Comparison of ENCODE assay signal across 8 cellular contexts in genomic region chr6:79947191-79948173, GRCh38. TPM values are rescaled to one million over a fixed set of nuclear protein-coding genes. Genes with fewer than 3 reads are reported as not detected.
A peak's percentile ranks its signal among the peaks of the same experiment; 100 is the strongest.
DNase-seq lines count a peak whose midpoint lies in the region; TF ChIP-seq lines count a peak whose summit lies in the region.

ELOVL4 (minus strand) TSS chr6:79947553; CDS start chr6:79947279, 274 bp downstream.

- no peaks in the 10 kb centered on the region for H3K9me3 Mint-ChIP-seq in H9

- no peak for TF ChIP-seq POLR2A in spleen (IDR thresholded peaks at IDR 0.05)

- H2BK120ac ChIP-seq in H9 (ENCODE audit: low read depth, low read length, poor library complexity, severe bottlenecking): no peak within 1 kb of the TSS

- peaks cover 5% of the 10 kb centered on the region for H3K79me2 ChIP-seq in H9 (ENCODE audit: insufficient read depth, low read length)

- H3K27me3 ChIP-seq in H9 (ENCODE audit: insufficient read depth, low read length): no peaks in the 10 kb centered on the region
- no peaks in the 10 kb centered on the region for H3K27me3 ChIP-seq in WERI-Rb-1 (ENCODE audit: insufficient read depth, low read depth, severe bottlenecking)
- H3K27me3 ChIP-seq in spleen (replicated peaks in 1 of 7): peaks cover 0 to 75% (median 46%) of the 10 kb centered on the region in 7 donors

- H3K36me3 Mint-ChIP-seq in H9 (ENCODE audit: insufficient read depth in 1 of 3, low read depth in 3 of 3): no peaks in the 10 kb centered on the region; a peak in 1 of 7 replicates

- H3K4me3 Mint-ChIP-seq in H9: peak within 1 kb of the TSS; percentile 81 to 93

- no peaks in the 10 kb centered on the region for H4K20me1 ChIP-seq in H9 (ENCODE audit: control insufficient read depth, insufficient read depth, insufficient read length)

- H3K9me3 ChIP-seq in H9 (ENCODE audit: control insufficient read depth, low read depth, low read length): no peaks in the 10 kb centered on the region
- H3K9me3 ChIP-seq in WERI-Rb-1 (ENCODE audit: severe bottlenecking): no peaks in the 10 kb centered on the region
- no peaks in the 10 kb centered on the region for H3K9me3 ChIP-seq in spleen

- no peak within 1 kb of the TSS for H3K27ac ChIP-seq in H9 (ENCODE audit: insufficient read length, low read depth, low read length)
- peak within 1 kb of the TSS; percentile 72 for H3K27ac ChIP-seq in WERI-Rb-1
- peak within 1 kb of the TSS in 2 of 8 donors; percentile 12 to 21 for H3K27ac ChIP-seq in spleen

- H3K79me1 ChIP-seq in H9 (ENCODE audit: insufficient read depth, low read depth, low read length, poor library complexity, severe bottlenecking): no peaks in the 10 kb centered on the region

- peak within 1 kb of the TSS; percentile 41 for H4K8ac ChIP-seq in H9 (replicated peaks; ENCODE audit: insufficient read length, low read depth, low read length)

- intact Hi-C loops in spleen (cut with DNase I; ENCODE audit: low total_unique reads): loop anchor here (5.0 kb wide), 1 partner anchor 145 kb away; no protein-coding TSS in a partner anchor

- H2BK15ac ChIP-seq in H9 (ENCODE audit: low read depth, low read length): no peak within 1 kb of the TSS

- no peak within 1 kb of the TSS for H2AFZ ChIP-seq in H9 (ENCODE audit: low read length)

- H3K4me2 ChIP-seq in H9 (ENCODE audit: insufficient read depth, insufficient read length, low read length): peak within 1 kb of the TSS; percentile 94

- H2AK5ac ChIP-seq in H9 (ENCODE audit: insufficient read length, low read length): no peak within 1 kb of the TSS

- peaks cover 12% of the 10 kb centered on the region for H3K23me2 ChIP-seq in H9 (ENCODE audit: insufficient read length, low read depth, low read length, poor library complexity, severe bottlenecking)

- peak within 1 kb of the TSS; percentile 45 for H3K18ac ChIP-seq in H9 (ENCODE audit: insufficient read length, low read depth, low read length)

- TF ChIP-seq CTCF in H9 (conservative IDR thresholded peaks at IDR 0.05): no peak
- no peak for TF ChIP-seq CTCF in WERI-Rb-1 (IDR thresholded peaks at IDR 0.05; ENCODE audit: low read depth, low read length)
- no peak for TF ChIP-seq CTCF in spleen (IDR thresholded peaks at IDR 0.05 in 8 of 11, conservative IDR thresholded peaks at IDR 0.05 in 3 of 11)

- H3K36me3 ChIP-seq in WERI-Rb-1: no peaks in the 10 kb centered on the region
- no peaks in the 10 kb centered on the region for H3K36me3 ChIP-seq in spleen

- H3K56ac ChIP-seq in H9 (ENCODE audit: insufficient read length, low read depth, low read length): no peak within 1 kb of the TSS

- no peak within 1 kb of the TSS for H4K91ac ChIP-seq in H9 (ENCODE audit: insufficient read length, low read depth, low read length)

- WGBS in H9 (ENCODE audit: extremely low coverage, insufficient read length, low lambda C conversion rate): no CpG with 5 or more reads among the region's 84 CpGs
- WGBS in spleen, 5 donors: 2 to 6% (median 2%) methylated on average over 33 to 84 of the region's 84 CpGs

- H3K4ac ChIP-seq in H9 (ENCODE audit: low read depth, low read length): no peak within 1 kb of the TSS

- peak within 1 kb of the TSS; percentile 8; the same call in 1 of the 2 replicates for H3K14ac ChIP-seq in H9 (ENCODE audit: insufficient read depth, low read length)

- peak within 1 kb of the TSS; percentile 92 for H3K4me3 ChIP-seq in WERI-Rb-1 (ENCODE audit: low read depth, low read length)
- peak within 1 kb of the TSS; percentile 43 to 76 (median 48) for H3K4me3 ChIP-seq in spleen

- H4K5ac ChIP-seq in H9 (ENCODE audit: insufficient read length, low read depth, low read length): no peak within 1 kb of the TSS

- no peak within 1 kb of the TSS for H2BK5ac ChIP-seq in H9 (ENCODE audit: insufficient read length, low read length)

- H3K27ac Mint-ChIP-seq in H9: peak within 1 kb of the TSS in 1 of 3 experiments; percentile 85; a peak in 1 of 7 replicates

- H3K27me3 Mint-ChIP-seq in H9 (ENCODE audit: low read depth): peaks cover 4% of the 10 kb centered on the region; the same call in 1 of the 2 replicates

- H3K4me1 Mint-ChIP-seq in H9: peaks cover 29 to 39% of the 10 kb centered on the region in 2 experiments

- H3K23ac ChIP-seq in H9 (ENCODE audit: insufficient read length, low read depth, low read length): no peak within 1 kb of the TSS

- no peak within 1 kb of the TSS for H3T11ph ChIP-seq in H9 (ENCODE audit: low read length)

- no peak within 1 kb of the TSS for H2BK12ac ChIP-seq in H9 (ENCODE audit: insufficient read length, low read depth, low read length)

- no peak within 1 kb of the TSS for H2BK20ac ChIP-seq in H9 (ENCODE audit: low read depth, low read length, poor library complexity, severe bottlenecking)

- H3K4me1 ChIP-seq in H9 (ENCODE audit: insufficient read depth, low read length) (peaks cover 9% of the 10 kb centered on the region; the same call in 1 of the 2 replicates), spleen (peaks cover 5 to 22% (median 20%) of the 10 kb centered on the region in 6 donors)

- DNase-seq in DMS 273 (lab: John Stamatoyannopoulos, UW; ENCODE audit: unreplicated experiment) (peak; percentile 94), H9 (peak; percentile 96), NCI-H146 (lab: John Stamatoyannopoulos, UW) (peak; percentile 91), WERI-Rb-1 (peak; percentile 95), islet precursor cell (peak; percentile 97), spleen (peak; percentile 78), UCSD-AML1 (lab: John Stamatoyannopoulos, UW; ENCODE audit: unreplicated experiment) (no peak)
- DNase-seq in central memory CD4-positive, alpha-beta T cell: peak; percentile 47

- H3K9ac ChIP-seq in H9 (ENCODE audit: extremely low read depth, insufficient read length, low read length): peak within 1 kb of the TSS; percentile 42

RNA-seq across cellular contexts. Expression of gene ELOVL4, which starts in this region (rescaled TPM):
- total RNA-seq in H9 (2021) (10.1 and 10.9 TPM in 2 replicates), spleen (under 1 TPM; 0.17 to 0.77 (median 0.24) TPM)
- under 1 TPM; 0.17 to 0.38 (median 0.26) TPM for polyA plus RNA-seq in spleen

Comparison
In these comparisons a context has a peak if more than half of its experiments do, and no peak if none do; other contexts are left out.
1. Peak in DNase-seq and H3K4me3 ChIP-seq in spleen; RNA of the gene not detected or under 1 TPM.